13 cellular contexts compared by ENCODE assay signal in genomic region chr3:103609472-103609871, GRCh38.
DNase-seq lines count a peak whose midpoint lies in the region; TF ChIP-seq lines count a peak whose summit lies in the region.
"Had no signal": no experiment of that assay in that cellular context is flagged by ENCODE, and none has a peak within 500 bp of the region (broad histone marks: within the 10 kb centered on the region; RNA-seq: fewer than 3 reads in every experiment).

No MANE protein-coding gene starts in this region.

- intact Hi-C loops in colonic mucosa (cut with DNase I), result no loop called here

- H3K27me3 ChIP-seq in hepatocyte (no peaks in the 10 kb centered on the region), colonic mucosa (no peaks in the 10 kb centered on the region)
- H3K27me3 ChIP-seq: BLaER1 treated with 17β-estradiol and CSF1 and Interleukin-3, amounts not matched to agents 10 nM and 100 nM had no signal

- no peak overlapping the region for H2AFZ ChIP-seq in hepatocyte

- in situ Hi-C loops in ACHN (cut with HindIII; ENCODE audit: low pct_ligation_motif_present, low pct_unique_long_range_greater_than_20kb, low sequenced_read_pairs), result no loop called here
- in situ Hi-C loops in SK-MEL-5 (cut with HindIII; ENCODE audit: low pct_unique_long_range_greater_than_20kb, low sequenced_read_pairs), result no loop called here

- no peak overlapping the region for H3K4me3 ChIP-seq in hepatocyte
- H3K4me3 ChIP-seq in colonic mucosa, result no peak overlapping the region
- H3K4me3 ChIP-seq: BLaER1 treated with 17β-estradiol and CSF1 and Interleukin-3, amounts not matched to agents 10 nM and 100 nM had no signal

- H3K79me2 ChIP-seq in hepatocyte, result no peaks in the 10 kb centered on the region

- H4K20me1 ChIP-seq in hepatocyte (ENCODE audit: insufficient read depth, poor library complexity, severe bottlenecking), result no peaks in the 10 kb centered on the region
- H4K20me1 ChIP-seq: BLaER1 treated with 17β-estradiol and CSF1 and Interleukin-3, amounts not matched to agents 10 nM and 100 nM had no signal

- no peaks in the 10 kb centered on the region for H3K9me2 ChIP-seq in hepatocyte (replicated peaks; ENCODE audit: insufficient read depth)

- no peaks in the 10 kb centered on the region for H3K9me3 ChIP-seq in hepatocyte (ENCODE audit: low read depth)
- no peaks in the 10 kb centered on the region for H3K9me3 ChIP-seq in colonic mucosa
- H3K9me3 ChIP-seq: BLaER1 treated with 17β-estradiol and CSF1 and Interleukin-3, amounts not matched to agents 10 nM and 100 nM had no signal

- TF ChIP-seq CTCF in hepatocyte (IDR thresholded peaks at IDR 0.05; ENCODE audit: poor library complexity) (peak; percentile 12), colonic mucosa (IDR thresholded peaks at IDR 0.05) (no peak)

- no peaks in the 10 kb centered on the region for H3K36me3 ChIP-seq in hepatocyte (replicated peaks; ENCODE audit: insufficient read depth, low read depth)
- no peaks in the 10 kb centered on the region for H3K36me3 ChIP-seq in colonic mucosa
- H3K36me3 ChIP-seq: BLaER1 treated with 17β-estradiol and CSF1 and Interleukin-3, amounts not matched to agents 10 nM and 100 nM had no signal

- no peaks in the 10 kb centered on the region for H3K4me1 ChIP-seq in hepatocyte (ENCODE audit: insufficient read depth)
- no peaks in the 10 kb centered on the region for H3K4me1 ChIP-seq in colonic mucosa

- H3K4me2 ChIP-seq in hepatocyte, result no peak overlapping the region
- H3K4me2 ChIP-seq: BLaER1 treated with 17β-estradiol and CSF1 and Interleukin-3, amounts not matched to agents 10 nM and 100 nM had no signal

- DNase-seq in ACHN (peak; percentile 1), COR-L47 (lab: John Stamatoyannopoulos, UW) (peak; percentile 10), SK-MEL-5 (ENCODE audit: low read depth, low spot score) (peak; percentile 4), hepatocyte (ENCODE audit: low spot score) (no peak), NCI-H2171 (lab: John Stamatoyannopoulos, UW) (no peak), colonic mucosa (no peak), HT-29 (ENCODE audit: low spot score) (no peak)
- DNase-seq: HCEC 1CT, NCI-H1436 treated with DMSO at 0.1 percent for 48 hours, NCI-H226, NCI-H69, SHP77 had no signal

- H3K27ac ChIP-seq in hepatocyte, result no peak overlapping the region
- H3K27ac ChIP-seq in colonic mucosa, result no peak overlapping the region
- H3K27ac ChIP-seq: BLaER1 treated with 17β-estradiol and CSF1 and Interleukin-3, amounts not matched to agents 10 nM and 100 nM had no signal

- 91% methylated on average over 2 of the region's 2 CpGs for WGBS in hepatocyte (ENCODE audit: low lambda C conversion rate, missing lambda C conversion rate)

- H3K9ac ChIP-seq in colonic mucosa (ENCODE audit: low read depth in 2 of 2, low read length in 2 of 2), result no peak overlapping the region
- H3K9ac ChIP-seq: BLaER1 treated with 17β-estradiol and CSF1 and Interleukin-3, amounts not matched to agents 10 nM and 100 nM had no signal

Comparison
In these comparisons a context has a peak if more than half of its experiments do, and no peak if none do; other contexts are left out.
1. DNase-seq: peak in ACHN (single experiment), COR-L47 (single experiment) and SK-MEL-5 (single experiment); none in hepatocyte (single experiment), NCI-H2171 (single experiment), colonic mucosa (single experiment) and HT-29 (single experiment).